In genomic region chr4:77631276-77631675, GRCh38 we compare ENCODE assay signal across 19 cellular contexts. TPM values are rescaled to one million over a fixed set of nuclear protein-coding genes. Genes with fewer than 3 reads are reported as not detected.
DNase-seq lines count a peak whose midpoint lies in the region; ATAC-seq, FAIRE-seq and TF ChIP-seq lines count a peak whose summit lies in the region.
"Had no signal": no experiment of that assay in that cellular context is flagged by ENCODE, and none has a peak within 500 bp of the region (broad histone marks: within the 10 kb centered on the region; RNA-seq: fewer than 3 reads in every experiment).

No MANE protein-coding gene starts in this region.

- no TSS peak for BruUV-seq in HCT116 (replicated peaks; lab: Mats Ljungman, UMichigan)

- WGBS in liver = 50% methylated on average over 1 of the region's 1 CpG
- 21 to 65% (median 53%) methylated on average over 1 of the region's 1 CpG for WGBS in small intestine, 3 donors

- H3K79me2 ChIP-seq in HCT116 (ENCODE audit: insufficient read depth, low read length) = no peaks in the 10 kb centered on the region

- no peaks in the 10 kb centered on the region for H3K27me3 ChIP-seq in HCT116 (ENCODE audit: insufficient read depth, low read length)
- no peaks in the 10 kb centered on the region for H3K27me3 ChIP-seq in colonic mucosa
- no peaks in the 10 kb centered on the region for H3K27me3 ChIP-seq in liver (ENCODE audit: control insufficient read depth in 4 of 4, insufficient read depth in 4 of 4, low read length in 3 of 4)
- no peaks in the 10 kb centered on the region for H3K27me3 ChIP-seq in small intestine (ENCODE audit: control insufficient read depth in 2 of 2, insufficient read depth in 2 of 2, low read length in 2 of 2)
- H3K27me3 ChIP-seq: BLaER1 had no signal

- CTCF ChIA-PET in HCT116 (lab: Charles Lee) = no interaction called here

- H3K4me1 ChIP-seq in HCT116 (ENCODE audit: control insufficient read depth in 1 of 2, insufficient read depth in 2 of 2, low read length in 2 of 2) = no peaks in the 10 kb centered on the region
- no peaks in the 10 kb centered on the region for H3K4me1 ChIP-seq in colonic mucosa
- H3K4me1 ChIP-seq in liver (ENCODE audit: control insufficient read depth in 4 of 4, insufficient read depth in 4 of 4, low read length in 3 of 4) = peaks cover 0 to 13% (median 6%) of the 10 kb centered on the region in 4 donors
- H3K4me1 ChIP-seq in small intestine (ENCODE audit: control insufficient read depth in 2 of 2, insufficient read depth in 1 of 2, low read depth in 1 of 2, low read length in 1 of 2) = peaks cover 0 to 12% of the 10 kb centered on the region in 2 donors
- H3K4me1 ChIP-seq: BLaER1 had no signal

- H3K9ac ChIP-seq in HCT116 (ENCODE audit: low read length) (no peak overlapping the region), colonic mucosa (ENCODE audit: low read depth in 2 of 2, low read length in 2 of 2) (no peak overlapping the region), liver (ENCODE audit: low read depth in 1 of 2, low read length in 2 of 2) (no peak overlapping the region)
- H3K9ac ChIP-seq: BLaER1, GM23248 had no signal

- no peaks in the 10 kb centered on the region for H3K9me3 ChIP-seq in HCT116 (ENCODE audit: control insufficient read depth in 1 of 2, insufficient read depth in 1 of 2, low read depth in 1 of 2, low read length in 2 of 2)
- no peaks in the 10 kb centered on the region for H3K9me3 ChIP-seq in colonic mucosa
- H3K9me3 ChIP-seq in liver (ENCODE audit: control insufficient read depth in 4 of 4, low read length in 3 of 4) = no peaks in the 10 kb centered on the region
- H3K9me3 ChIP-seq in small intestine (ENCODE audit: control insufficient read depth, low read depth) = no peaks in the 10 kb centered on the region
- H3K9me3 ChIP-seq: BLaER1 had no signal

- no peak for TF ChIP-seq POLR2A in HCT116 (IDR thresholded peaks at IDR 0.05; ENCODE audit: borderline replicate concordance, extremely low read depth, insufficient read depth, insufficient read length)

- H3K36me3 ChIP-seq in HCT116 (ENCODE audit: control insufficient read depth in 1 of 2, insufficient read depth in 2 of 2, low read length in 2 of 2) (no peaks in the 10 kb centered on the region), colonic mucosa (no peaks in the 10 kb centered on the region), liver (ENCODE audit: control insufficient read depth in 4 of 4, insufficient read depth in 3 of 4, low read depth in 1 of 4, low read length in 3 of 4) (no peaks in the 10 kb centered on the region), small intestine (ENCODE audit: control insufficient read depth in 2 of 2, insufficient read depth in 2 of 2, low read length in 2 of 2) (no peaks in the 10 kb centered on the region)
- H3K36me3 ChIP-seq: BLaER1 had no signal

- H3K27ac ChIP-seq in HCT116 (ENCODE audit: low read depth, low read length) (no peak overlapping the region), colonic mucosa (no peak overlapping the region), liver (ENCODE audit: low read depth in 1 of 2, low read length in 2 of 2) (no peak overlapping the region), small intestine (ENCODE audit: low read depth in 1 of 2, low read length in 1 of 2) (peak overlapping the region; percentile 67 to 82)
- H3K27ac ChIP-seq: 22Rv1, BLaER1, GM23248 had no signal

- H3K4me3 ChIP-seq in HCT116 (replicated peaks in 1 of 2; ENCODE audit: low read depth in 1 of 2, low read length in 2 of 2) (no peak overlapping the region), colonic mucosa (no peak overlapping the region), liver (ENCODE audit: low read depth in 1 of 3, low read length in 3 of 3) (no peak overlapping the region), small intestine (ENCODE audit: low read depth in 1 of 2, low read length in 2 of 2) (no peak overlapping the region)
- H3K4me3 ChIP-seq: BLaER1, GM12878, GM23248 had no signal

- H4K20me1 ChIP-seq in HCT116 (ENCODE audit: insufficient read depth) = no peaks in the 10 kb centered on the region
- H4K20me1 ChIP-seq: BLaER1 had no signal

- no peak overlapping the region for H3K4me2 ChIP-seq in HCT116 (ENCODE audit: low read length)
- H3K4me2 ChIP-seq: BLaER1 had no signal

- intact Hi-C loops in HCT116 (cut with micrococcal nuclease) (no loop called here), colonic mucosa (cut with DNase I) (no loop called here), left ventricle myocardium superior (cut with micrococcal nuclease) (no loop called here)

- TF ChIP-seq CTCF in HCT116 (IDR thresholded peaks at IDR 0.05 in 2 of 3, conservative IDR thresholded peaks at IDR 0.05 in 1 of 3; ENCODE audit: borderline replicate concordance in 1 of 3, insufficient read depth in 1 of 3, low read depth in 2 of 3, low read length in 2 of 3) (no peak), colonic mucosa (IDR thresholded peaks at IDR 0.05) (no peak), liver (IDR thresholded peaks at IDR 0.05; ENCODE audit: low read depth, low read length, missing input control) (no peak)

- H3K9me2 ChIP-seq in HCT116 (ENCODE audit: insufficient read depth) = no peaks in the 10 kb centered on the region

- POLR2A ChIA-PET in HCT116 (lab: Charles Lee) = no interaction called here

- TF ChIP-seq RAD21 in HCT116 (IDR thresholded peaks at IDR 0.05; ENCODE audit: low read depth) (no peak), liver (IDR thresholded peaks at IDR 0.05) (peak; percentile 20 to 59)

- no peak overlapping the region for H2AFZ ChIP-seq in HCT116 (ENCODE audit: low read depth, low read length, poor library complexity, severe bottlenecking)
- H2AFZ ChIP-seq: GM23248 had no signal

- ATAC-seq in HCT116 = peak; percentile 34; the same call in 1 of the 2 replicates
- ATAC-seq in left ventricle myocardium superior = no peak
- ATAC-seq: GM12878 had no signal

- RAD21 ChIA-PET in HCT116 (lab: Charles Lee; ENCODE audit: low non-redundant PET in 1 of 2, low total read pairs in 2 of 2, uncharacterized antibody in 2 of 2, unreplicated experiment in 2 of 2) = no interaction called here

- DNase-seq in HCT116 (ENCODE audit: low read depth, low spot score) (no peak), colonic mucosa (peak; percentile 86), small intestine (peak; percentile 98), pons (ENCODE audit: low spot score) (no peak), left ventricle myocardium superior (no peak), DMS153 treated with DMSO at 0.1 percent for 48 hours (lab: John Stamatoyannopoulos, UW; ENCODE audit: unreplicated experiment) (no peak)
- DNase-seq: Calu3; CD4-positive, CD25-positive, alpha-beta regulatory T cell; DMS 273 treated with DMSO at 0.1 percent for 48 hours; DMS79; GM23248 had no signal

- FAIRE-seq in small intestine (lab: Jason Lieb, UNC) = no peak
- FAIRE-seq: GM12878, GM18507, H54 had no signal

TF ChIP-seq in HCT116, 20 proteins besides CTCF, POLR2A, EP300 and RAD21 (continues in another document):
- TF ChIP-seq ELF1 (IDR thresholded peaks at IDR 0.05; ENCODE audit: borderline replicate concordance, low read depth) (no peak), SP1 (IDR thresholded peaks at IDR 0.05; ENCODE audit: low read depth) (no peak)

TF ChIP-seq in liver, 16 proteins besides CTCF, POLR2A, EP300 and RAD21 (continues in another document):
- TF ChIP-seq FOXA2 (IDR thresholded peaks at IDR 0.05) (no peak), JUND (IDR thresholded peaks at IDR 0.05) (no peak), SP1 (IDR thresholded peaks at IDR 0.05) (peak; percentile 79), MAX (IDR thresholded peaks at IDR 0.05) (no peak), FOXA1 (IDR thresholded peaks at IDR 0.05) (no peak), EGR1 (IDR thresholded peaks at IDR 0.05; ENCODE audit: low read depth in 2 of 2) (no peak), GABPA (IDR thresholded peaks at IDR 0.05 in 1 of 2, conservative IDR thresholded peaks at IDR 0.05 in 1 of 2) (no peak), YY1 (IDR thresholded peaks at IDR 0.05) (peak; percentile 68), HNF4G (IDR thresholded peaks at IDR 0.05) (peak; percentile 91), REST (IDR thresholded peaks at IDR 0.05) (no peak), TAF1 (conservative IDR thresholded peaks at IDR 0.05) (no peak), NR2F2 (IDR thresholded peaks at IDR 0.05) (no peak)

RNA-seq across cellular contexts. Expression of gene CXCL13, which starts 25.7 kb away (rescaled TPM):
- not detected for total RNA-seq in HCT116 (2021; ENCODE audit: unreplicated experiment)
- not detected in 2 replicates for polyA plus RNA-seq in HCT116 (2012)
- 1 to 10 TPM in 1 of 2 donors, under 1 TPM in 1; 0.35 to 1.1 TPM for total RNA-seq in colonic mucosa
- 1 to 10 TPM in 1 of 2 donors, not detected in 1; 1.2 TPM for total RNA-seq in liver
- 1 to 10 TPM; 2.8 to 4.0 TPM for polyA plus RNA-seq in liver
- polyA plus RNA-seq in small intestine = 10 to 100 TPM in 1 of 3 donors, 1 to 10 TPM in 1, under 1 TPM in 1; 0.67 to 16.7 (median 1.1) TPM
- total RNA-seq in left ventricle myocardium superior = not detected
- total RNA-seq: A673; Calu3; CD4-positive, CD25-positive, alpha-beta regulatory T cell; G401; GM12878; GM23248 had no signal
- polyA plus RNA-seq: CD4-positive, CD25-positive, alpha-beta regulatory T cell; GM23248 had no signal

Comparison
In these comparisons a context has a peak if more than half of its experiments do, and no peak if none do; other contexts are left out.
1. DNase-seq: peak in colonic mucosa (single experiment) and small intestine (single experiment); none in HCT116 (single experiment), pons (single experiment), left ventricle myocardium superior (single experiment) and DMS153 treated with DMSO at 0.1 percent for 48 hours (single experiment).
2. H3K27ac ChIP-seq: peak in small intestine (2 of 2); none in HCT116 (single experiment), colonic mucosa (single experiment) and liver (0 of 2).